ENCODE assay signal across 9 cellular contexts in the genomic region with DNA sequence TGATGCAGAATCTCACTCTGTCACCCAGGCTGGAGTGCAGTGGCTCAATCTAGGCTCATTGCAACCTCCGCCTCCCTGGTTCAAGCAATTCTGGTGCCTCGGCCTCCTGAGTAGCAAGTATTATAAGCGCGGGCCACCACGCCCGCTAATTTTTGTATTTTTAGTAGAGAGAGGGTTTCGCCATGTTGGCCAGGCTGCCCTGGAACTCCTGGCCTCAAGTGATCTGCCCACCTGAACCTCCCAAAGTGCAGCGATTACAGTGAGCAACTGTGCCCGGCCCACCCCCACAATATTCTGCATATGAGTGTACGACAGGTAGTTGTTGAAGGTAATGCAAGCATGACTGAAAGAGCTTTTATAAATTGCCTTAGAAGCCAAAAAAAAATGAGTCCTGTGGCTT. TPM values are rescaled to one million over a fixed set of nuclear protein-coding genes. Genes with fewer than 3 reads are reported as not detected.
DNase-seq lines count a peak whose midpoint lies in the region; ATAC-seq and TF ChIP-seq lines count a peak whose summit lies in the region.
"Had no signal": no experiment of that assay in that cellular context is flagged by ENCODE, and none has a peak within 500 bp of the region (broad histone marks: within the 10 kb centered on the region; RNA-seq: fewer than 3 reads in every experiment).

No MANE protein-coding gene starts in this region.

- peaks cover 33% of the 10 kb centered on the region for H3K4me1 ChIP-seq in MM.1S (ENCODE audit: low read length)
- H3K4me1 ChIP-seq in neural progenitor cell: peaks cover 9% of the 10 kb centered on the region

- 0 out of 2 replicates have a peak, but pooled peaks cover 3% of the 10 kb centered on the region for H3F3A ChIP-seq in MM.1S (ENCODE audit: insufficient read depth, low read length)
- H3F3A ChIP-seq in neural progenitor cell (ENCODE audit: low read depth): peaks cover 5% of the 10 kb centered on the region

- H3K9me3 ChIP-seq in MM.1S (replicated peaks; ENCODE audit: insufficient read depth, low read length): no peaks in the 10 kb centered on the region
- H3K9me3 ChIP-seq in neural progenitor cell (ENCODE audit: low read depth): no peaks in the 10 kb centered on the region

- POLR2A ChIA-PET in activated CD4-positive, alpha-beta T cell treated with anti-CD3 and anti-CD28 coated beads for 36 hours (lab: Charles Lee): no interaction called here

- peak overlapping the region; percentile 85; the same call in 1 of the 2 replicates for H3K4me3 ChIP-seq in MM.1S (ENCODE audit: low read length)
- H3K4me3 ChIP-seq in choroid plexus epithelial cell (ENCODE audit: low read depth, low read length): peak overlapping the region; percentile 84
- peak overlapping the region; percentile 84 for H3K4me3 ChIP-seq in neural progenitor cell

- H3K4me3 Mint-ChIP-seq in activated CD4-positive, alpha-beta T cell treated with anti-CD3 and anti-CD28 coated beads for 36 hours: no peak overlapping the region
- H3K4me3 Mint-ChIP-seq in neural progenitor cell: peak overlapping the region; percentile 99

- no peak overlapping the region for H2AFZ ChIP-seq in MM.1S (ENCODE audit: low read length)
- no peak overlapping the region for H2AFZ ChIP-seq in neural progenitor cell (replicated peaks)

- TF ChIP-seq CTCF in MM.1S (IDR thresholded peaks at IDR 0.05; ENCODE audit: low read length) (no peak), choroid plexus epithelial cell (conservative IDR thresholded peaks at IDR 0.05; ENCODE audit: low read depth, low read length) (no peak), neural progenitor cell (IDR thresholded peaks at IDR 0.05) (no peak)

- H3K36me3 Mint-ChIP-seq in activated CD4-positive, alpha-beta T cell treated with anti-CD3 and anti-CD28 coated beads for 36 hours (ENCODE audit: low read depth): peaks cover 17% of the 10 kb centered on the region
- H3K36me3 Mint-ChIP-seq in neural progenitor cell: no peaks in the 10 kb centered on the region

- H3K79me2 ChIP-seq in MM.1S (ENCODE audit: low read length) (peaks cover 61% of the 10 kb centered on the region), neural progenitor cell (ENCODE audit: low read depth) (peaks cover 62% of the 10 kb centered on the region)

- H3K27me3 ChIP-seq in MM.1S (replicated peaks; ENCODE audit: insufficient read depth, low read length) (no peaks in the 10 kb centered on the region), neural progenitor cell (no peaks in the 10 kb centered on the region)

- H3K36me3 ChIP-seq in MM.1S (replicated peaks; ENCODE audit: insufficient read depth, low read length) (0 out of 2 replicates have a peak, but pooled peaks cover 5% of the 10 kb centered on the region), neural progenitor cell (no peaks in the 10 kb centered on the region)

- H3K9ac ChIP-seq in MM.1S (ENCODE audit: low read length) (peak overlapping the region; percentile 87; the same call in 1 of the 2 replicates), neural progenitor cell (peak overlapping the region; percentile 23)

- H3K4me2 ChIP-seq in MM.1S (ENCODE audit: low read depth, low read length) (peak overlapping the region; percentile 90), neural progenitor cell (peak overlapping the region; percentile 92)

- CTCF ChIA-PET in activated CD4-positive, alpha-beta T cell treated with anti-CD3 and anti-CD28 coated beads for 36 hours (lab: Charles Lee): no interaction called here

- no peaks in the 10 kb centered on the region for H3K27me3 Mint-ChIP-seq in activated CD4-positive, alpha-beta T cell treated with anti-CD3 and anti-CD28 coated beads for 36 hours
- H3K27me3 Mint-ChIP-seq in neural progenitor cell (ENCODE audit: insufficient read depth, low read depth): no peaks in the 10 kb centered on the region

- H4K20me1 ChIP-seq in MM.1S (ENCODE audit: insufficient read depth, low read length): peaks cover 28% of the 10 kb centered on the region
- H4K20me1 ChIP-seq in neural progenitor cell (ENCODE audit: low read depth): peaks cover 12% of the 10 kb centered on the region

- peak; percentile 49 for DNase-seq in activated CD4-positive, alpha-beta T cell treated with anti-CD3 and anti-CD28 coated beads for 36 hours
- no peak for DNase-seq in activated CD4-positive, alpha-beta T cell treated with anti-CD3 and anti-CD28 coated beads for 1 hour
- DNase-seq in MM.1S: no peak
- no peak for DNase-seq in choroid plexus epithelial cell (ENCODE audit: low read depth)
- DNase-seq in neural progenitor cell (ENCODE audit: low spot score): no peak
- DNase-seq: HCEC 1CT had no signal

- no peak overlapping the region for H3K27ac Mint-ChIP-seq in activated CD4-positive, alpha-beta T cell treated with anti-CD3 and anti-CD28 coated beads for 36 hours
- no peak overlapping the region for H3K27ac Mint-ChIP-seq in neural progenitor cell

- H3K9me3 Mint-ChIP-seq in activated CD4-positive, alpha-beta T cell treated with anti-CD3 and anti-CD28 coated beads for 36 hours (ENCODE audit: low read depth): no peaks in the 10 kb centered on the region
- peaks cover 2% of the 10 kb centered on the region for H3K9me3 Mint-ChIP-seq in neural progenitor cell

- H3K4me1 Mint-ChIP-seq in activated CD4-positive, alpha-beta T cell treated with anti-CD3 and anti-CD28 coated beads for 36 hours: peaks cover 32% of the 10 kb centered on the region
- peaks cover 7% of the 10 kb centered on the region for H3K4me1 Mint-ChIP-seq in neural progenitor cell

- intact Hi-C loops in activated CD4-positive, alpha-beta T cell treated with anti-CD3 and anti-CD28 coated beads for 36 hours (cut with DNase I, micrococcal nuclease): loop anchor here (5.0 to 10.0 kb wide), 7 partner anchors 140 to 1858 kb away; a partner anchor contains a TSS

- no peaks in the 10 kb centered on the region for H3K9me2 ChIP-seq in MM.1S (replicated peaks; ENCODE audit: insufficient read depth, low read length)

- no peak overlapping the region for H3K27ac ChIP-seq in MM.1S (ENCODE audit: low read length)
- H3K27ac ChIP-seq in neural progenitor cell: no peak overlapping the region

- no peak for ATAC-seq in activated CD4-positive, alpha-beta T cell treated with anti-CD3 and anti-CD28 coated beads for 36 hours
- ATAC-seq in HG03521 (IDR thresholded peaks at IDR 0.05; ENCODE audit: unreplicated experiment) (no peak), GM21447 (IDR thresholded peaks at IDR 0.05; ENCODE audit: unreplicated experiment) (no peak), GM18909 (IDR thresholded peaks at IDR 0.05; ENCODE audit: poor library complexity, unreplicated experiment) (no peak)

RNA-seq across cellular contexts. Expression of a gene that starts 1.2 kb away (rescaled TPM):
- 10 to 100 TPM; 82.1 to 82.3 TPM for total RNA-seq in activated CD4-positive, alpha-beta T cell treated with anti-CD3 and anti-CD28 coated beads for 36 hours
- total RNA-seq in neural progenitor cell (ENCODE audit: low replicate concordance): 85.3 and 121 TPM in 2 replicates
